In genomic region chr15:89955449-89955998, GRCh38 we compare ENCODE assay signal across 6 cellular contexts. TPM values are rescaled to one million over a fixed set of nuclear protein-coding genes. Genes with fewer than 3 reads are reported as not detected.
"Had no signal": no experiment of that assay in that cellular context is flagged by ENCODE, and none has a peak within 500 bp of the region (broad histone marks: within the 10 kb centered on the region; RNA-seq: fewer than 3 reads in every experiment).

No MANE protein-coding gene starts in this region.

RNA-seq across cellular contexts. Expression of gene ARPIN, which starts 42.8 kb away (rescaled TPM):
- total RNA-seq: activated CD4-positive, alpha-beta memory T cell treated with anti-CD3 and anti-CD28 coated beads, Interleukin-2, amount 10 ng/mL, durations not matched to agents 7 days and 5 days; activated CD4-positive, alpha-beta T cell treated with anti-CD3 and anti-CD28 coated beads for 36 hours; activated CD4-positive, alpha-beta T cell treated with anti-CD3 and anti-CD28 coated beads, Interleukin-2, amount 10 ng/mL, durations not matched to agents 7 days and 5 days; activated CD8-positive, alpha-beta memory T cell treated with anti-CD3 and anti-CD28 coated beads, Interleukin-2, amount 10 ng/mL, durations not matched to agents 7 days and 5 days; activated CD8-positive, alpha-beta T cell treated with anti-CD3 and anti-CD28 coated beads, Interleukin-2, amount 10 ng/mL, durations not matched to agents 7 days and 5 days; activated T-helper 2 cell treated with anti-CD3 and anti-CD28 coated beads, Interferon-gamma antibody, Interleukin-2, Interleukin-4, amounts not matched to agents 10 μg/mL and 5 μg/mL and 100 μg/mL, durations not matched to agents 14 hours and 24 hours and 36 hours had no signal
